Comparison of ENCODE assay signal across 20 cellular contexts in genomic region chr4:40702137-40702799, GRCh38. TPM values are rescaled to one million over a fixed set of nuclear protein-coding genes. Genes with fewer than 3 reads are reported as not detected.
DNase-seq lines count a peak whose midpoint lies in the region; ATAC-seq and TF ChIP-seq lines count a peak whose summit lies in the region.
"Had no signal": no experiment of that assay in that cellular context is flagged by ENCODE, and none has a peak within 500 bp of the region (broad histone marks: within the 10 kb centered on the region; RNA-seq: fewer than 3 reads in every experiment).

No MANE protein-coding gene starts in this region.

- no peaks in the 10 kb centered on the region for H3K79me2 ChIP-seq in parathyroid adenoma

- peak overlapping the region; percentile 31 for H3K4me2 ChIP-seq in parathyroid adenoma (ENCODE audit: low read length)

- H3K27ac ChIP-seq in parathyroid adenoma, result peak overlapping the region; percentile 72
- H3K27ac ChIP-seq: left lung, neutrophil had no signal

- peak overlapping the region; percentile 97 for H3K27ac Mint-ChIP-seq in activated T-cell treated with anti-CD3 and anti-CD28 coated beads, Interleukin-2, amount 50 U/mL, for 72 hours
- H3K27ac Mint-ChIP-seq in activated T-helper 17 cell treated with anti-CD3 and anti-CD28 coated beads, Interleukin-2, amount 50 U/mL, for 72 hours, result peak overlapping the region; percentile 91
- H3K27ac Mint-ChIP-seq: CD4-positive, alpha-beta T cell had no signal

- H3K4me3 ChIP-seq in parathyroid adenoma (ENCODE audit: low read depth, low read length), result no peak overlapping the region
- H3K4me3 ChIP-seq: left lung had no signal

- no peak overlapping the region for H3K9ac ChIP-seq in parathyroid adenoma

- H3K27me3 Mint-ChIP-seq in activated T-cell treated with anti-CD3 and anti-CD28 coated beads, Interleukin-2, amount 50 U/mL, for 72 hours (ENCODE audit: low read depth), result no peaks in the 10 kb centered on the region
- no peaks in the 10 kb centered on the region for H3K27me3 Mint-ChIP-seq in activated T-helper 17 cell treated with anti-CD3 and anti-CD28 coated beads, Interleukin-2, amount 50 U/mL, for 72 hours
- H3K27me3 Mint-ChIP-seq: CD4-positive, alpha-beta T cell had no signal

- H2AFZ ChIP-seq in parathyroid adenoma, result no peak overlapping the region

- H3K4me1 ChIP-seq in parathyroid adenoma, result peaks cover 2% of the 10 kb centered on the region

- no peaks in the 10 kb centered on the region for H3K9me3 Mint-ChIP-seq in activated T-cell treated with anti-CD3 and anti-CD28 coated beads, Interleukin-2, amount 50 U/mL, for 72 hours
- no peaks in the 10 kb centered on the region for H3K9me3 Mint-ChIP-seq in activated T-helper 17 cell treated with anti-CD3 and anti-CD28 coated beads, Interleukin-2, amount 50 U/mL, for 72 hours
- H3K9me3 Mint-ChIP-seq: CD4-positive, alpha-beta T cell had no signal

- no peaks in the 10 kb centered on the region for H3K9me3 ChIP-seq in parathyroid adenoma (ENCODE audit: control insufficient read depth, low read length)
- H3K9me3 ChIP-seq: left lung, neutrophil had no signal

- H3K27me3 ChIP-seq in parathyroid adenoma (ENCODE audit: control insufficient read depth, insufficient read depth, low read length), result no peaks in the 10 kb centered on the region
- H3K27me3 ChIP-seq: left lung, neutrophil had no signal

- H3K4me3 Mint-ChIP-seq in activated T-cell treated with anti-CD3 and anti-CD28 coated beads, Interleukin-2, amount 50 U/mL, for 72 hours, result peak overlapping the region; percentile 38 to 80
- peak overlapping the region; percentile 53 for H3K4me3 Mint-ChIP-seq in activated T-helper 17 cell treated with anti-CD3 and anti-CD28 coated beads, Interleukin-2, amount 50 U/mL, for 72 hours
- H3K4me3 Mint-ChIP-seq: CD4-positive, alpha-beta T cell had no signal

- peak; percentile 66 to 69 for ATAC-seq in activated T-cell treated with anti-CD3 and anti-CD28 coated beads, Interleukin-2, amount 50 U/mL, for 72 hours (replicated peaks in 1 of 2)
- peak; percentile 39 for ATAC-seq in activated T-helper 17 cell treated with anti-CD3 and anti-CD28 coated beads, Interleukin-2, amount 50 U/mL, for 72 hours (replicated peaks)
- ATAC-seq: left lung had no signal

- TF ChIP-seq CTCF in parathyroid adenoma (IDR thresholded peaks at IDR 0.05), result no peak

- no peak for DNase-seq in activated T-cell treated with anti-CD3 and anti-CD28 coated beads, Interleukin-2, amount 50 U/mL, for 72 hours
- DNase-seq in activated T-cell treated with anti-CD3 and anti-CD28 coated beads, Interleukin-2, amount 50 U/mL, for 1 hour, result no peak
- DNase-seq in NCI-H526 (lab: John Stamatoyannopoulos, UW), result peak; percentile 80 to 84
- DNase-seq in NAMALWA (ENCODE audit: low spot score), result no peak
- DNase-seq in MV-4-11 (lab: John Stamatoyannopoulos, UW), result no peak
- DNase-seq in putamen (ENCODE audit: low spot score), result no peak
- DNase-seq: activated CD4-positive, alpha-beta T cell treated with anti-CD3 and anti-CD28 coated beads, Interleukin-2, amount 50 U/mL, for 1 hour; activated effector memory CD4-positive, alpha-beta T cell treated with Interleukin-2 at 50 U/mL for 16 hours; aorta; CD4-positive, alpha-beta T cell; DMS79 treated with DMSO at 0.1 percent for 48 hours; effector CD8-positive, alpha-beta T cell; glutamatergic neuron; left lung; NCI-H2029 treated with DMSO at 0.1 percent for 48 hours; retina had no signal

- H3K4me1 Mint-ChIP-seq in activated T-cell treated with anti-CD3 and anti-CD28 coated beads, Interleukin-2, amount 50 U/mL, for 72 hours (ENCODE audit: low read depth), result peaks cover 51% of the 10 kb centered on the region
- H3K4me1 Mint-ChIP-seq in activated T-helper 17 cell treated with anti-CD3 and anti-CD28 coated beads, Interleukin-2, amount 50 U/mL, for 72 hours, result peaks cover 22% of the 10 kb centered on the region

- peaks cover 2% of the 10 kb centered on the region in 2 donors for H3K36me3 Mint-ChIP-seq in activated T-cell treated with anti-CD3 and anti-CD28 coated beads, Interleukin-2, amount 50 U/mL, for 72 hours (ENCODE audit: insufficient read depth in 2 of 2)
- H3K36me3 Mint-ChIP-seq in activated T-helper 17 cell treated with anti-CD3 and anti-CD28 coated beads, Interleukin-2, amount 50 U/mL, for 72 hours (ENCODE audit: low read depth), result peaks cover 6% of the 10 kb centered on the region

- no peaks in the 10 kb centered on the region for H3K36me3 ChIP-seq in parathyroid adenoma (ENCODE audit: control insufficient read depth, insufficient read depth, low read length)
- H3K36me3 ChIP-seq: left lung, neutrophil had no signal

RNA-seq across cellular contexts. Expression of gene NSUN7, which starts 47.5 kb away (rescaled TPM):
- total RNA-seq in activated T-cell treated with anti-CD3 and anti-CD28 coated beads, Interleukin-2, amount 50 U/mL, for 72 hours, result 1 to 10 TPM; 4.5 to 6.7 TPM
- total RNA-seq in activated T-helper 17 cell treated with anti-CD3 and anti-CD28 coated beads, Interleukin-2, amount 50 U/mL, for 72 hours, result under 1 TPM in 1 of 2 donors, not detected in 1; 0.50 TPM
- total RNA-seq: NCI-H460 had no signal

Comparison
In these comparisons a context has a peak if more than half of its experiments do, and no peak if none do; other contexts are left out.
1. DNase-seq: peak in NCI-H526 (2 of 2); none in activated T-cell treated with anti-CD3 and anti-CD28 coated beads, Interleukin-2, amount 50 U/mL, for 72 hours (0 of 2), activated T-cell treated with anti-CD3 and anti-CD28 coated beads, Interleukin-2, amount 50 U/mL, for 1 hour (single experiment), NAMALWA (single experiment), MV-4-11 (single experiment) and putamen (single experiment).